ENCODE assay signal across 1 cellular context in the genomic region with DNA sequence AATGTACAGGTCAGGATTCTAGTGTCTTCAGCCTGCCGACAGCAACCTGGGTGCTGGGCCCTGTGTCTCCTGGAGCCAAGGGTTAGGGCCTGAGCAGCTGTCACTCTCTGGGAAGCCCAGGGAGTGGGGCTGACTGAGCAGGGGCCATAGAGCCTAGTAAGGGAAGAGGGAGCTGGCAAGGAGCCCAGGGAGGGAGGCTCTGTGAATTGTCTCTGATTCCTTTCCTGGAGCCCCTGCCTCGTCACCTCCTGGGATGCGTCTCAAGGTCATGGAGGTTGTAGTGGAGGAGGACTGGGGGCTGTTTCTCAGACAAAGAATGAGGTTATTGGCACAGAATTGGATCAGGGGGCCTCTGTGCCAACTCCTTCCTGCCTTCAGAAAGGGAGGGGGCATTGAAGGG.
TF ChIP-seq lines count a peak whose summit lies in the region.

No MANE protein-coding gene starts in this region.

TF ChIP-seq in H1, 55 proteins besides CTCF, POLR2A, EP300 and RAD21 (continued from another document):
- TF ChIP-seq EZH2 (IDR thresholded peaks at IDR 0.05; ENCODE audit: low read depth, low read length, severe bottlenecking), result no peak
- TF ChIP-seq, protein P1, sequence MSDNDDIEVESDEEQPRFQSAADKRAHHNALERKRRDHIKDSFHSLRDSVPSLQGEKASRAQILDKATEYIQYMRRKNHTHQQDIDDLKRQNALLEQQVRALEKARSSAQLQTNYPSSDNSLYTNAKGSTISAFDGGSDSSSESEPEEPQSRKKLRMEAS (IDR thresholded peaks at IDR 0.05), result no peak
- TF ChIP-seq KDM1A (IDR thresholded peaks at IDR 0.05; ENCODE audit: borderline replicate concordance, low read length), result no peak
- TF ChIP-seq SIRT6 (IDR thresholded peaks at IDR 0.05; ENCODE audit: low read length), result no peak
- no peak for TF ChIP-seq CHD1 (IDR thresholded peaks at IDR 0.05; ENCODE audit: low read depth, low read length)
- no peak for TF ChIP-seq SUZ12 (IDR thresholded peaks at IDR 0.05; ENCODE audit: low read length)
- TF ChIP-seq TCF12 (IDR thresholded peaks at IDR 0.05; ENCODE audit: low read depth, low read length), result no peak
